Comparison of ENCODE assay signal across 9 cellular contexts in genomic region chr2:157468931-157469708, GRCh38. TPM values are rescaled to one million over a fixed set of nuclear protein-coding genes. Genes with fewer than 3 reads are reported as not detected.
DNase-seq lines count a peak whose midpoint lies in the region; ATAC-seq lines count a peak whose summit lies in the region.
"Had no signal": no experiment of that assay in that cellular context is flagged by ENCODE, and none has a peak within 500 bp of the region (broad histone marks: within the 10 kb centered on the region; RNA-seq: fewer than 3 reads in every experiment).

No MANE protein-coding gene starts in this region.

- H3K27me3 Mint-ChIP-seq in activated T-helper 1 cell treated with anti-CD3 and anti-CD28 coated beads, Interleukin-12 subunit alpha, Interleukin-12 subunit beta, Interleukin-2, Interleukin-4 antibody, amounts not matched to agents 30 ng/mL and 10 ng/mL and 1 ng/mL, durations not matched to agents 14 hours and 24 hours and 36 hours (ENCODE audit: insufficient read depth) = no peaks in the 10 kb centered on the region

- peaks cover 4% of the 10 kb centered on the region for H3K9me3 Mint-ChIP-seq in activated T-helper 1 cell treated with anti-CD3 and anti-CD28 coated beads, Interleukin-12 subunit alpha, Interleukin-12 subunit beta, Interleukin-2, Interleukin-4 antibody, amounts not matched to agents 30 ng/mL and 10 ng/mL and 1 ng/mL, durations not matched to agents 14 hours and 24 hours and 36 hours

- H3K9me3 ChIP-seq in mononuclear cell (ENCODE audit: low read depth, low read length) = no peaks in the 10 kb centered on the region

- peak overlapping the region; percentile 71 for H3K4me3 Mint-ChIP-seq in activated T-helper 1 cell treated with anti-CD3 and anti-CD28 coated beads, Interleukin-12 subunit alpha, Interleukin-12 subunit beta, Interleukin-2, Interleukin-4 antibody, amounts not matched to agents 30 ng/mL and 10 ng/mL and 1 ng/mL, durations not matched to agents 14 hours and 24 hours and 36 hours
- H3K4me3 Mint-ChIP-seq: neural crest cell had no signal

- DNase-seq in GF-D8 (lab: John Stamatoyannopoulos, UW) (peak; percentile 63), GOT3 (lab: John Stamatoyannopoulos, UW) (no peak), DMS 273 (lab: John Stamatoyannopoulos, UW; ENCODE audit: unreplicated experiment) (no peak), OCI-M2 (lab: John Stamatoyannopoulos, UW; ENCODE audit: unreplicated experiment) (no peak)
- no peak for DNase-seq in activated T-helper 1 cell treated with anti-CD3 and anti-CD28 coated beads, Interleukin-12 subunit alpha, Interleukin-12 subunit beta, Interleukin-2, Interleukin-4 antibody, amounts not matched to agents 30 ng/mL and 10 ng/mL and 1 ng/mL, durations not matched to agents 14 hours and 24 hours and 36 hours (ENCODE audit: low spot score)

- peak; percentile 76 for ATAC-seq in GM19468 (IDR thresholded peaks at IDR 0.05; ENCODE audit: extremely low read depth, unreplicated experiment)
- ATAC-seq in HG03565 (IDR thresholded peaks at IDR 0.05; ENCODE audit: unreplicated experiment) = peak; percentile 86

- H3K36me3 Mint-ChIP-seq in activated T-helper 1 cell treated with anti-CD3 and anti-CD28 coated beads, Interleukin-12 subunit alpha, Interleukin-12 subunit beta, Interleukin-2, Interleukin-4 antibody, amounts not matched to agents 30 ng/mL and 10 ng/mL and 1 ng/mL, durations not matched to agents 14 hours and 24 hours and 36 hours (ENCODE audit: low read depth) = peaks cover 23% of the 10 kb centered on the region

- H3K27ac Mint-ChIP-seq in activated T-helper 1 cell treated with anti-CD3 and anti-CD28 coated beads, Interleukin-12 subunit alpha, Interleukin-12 subunit beta, Interleukin-2, Interleukin-4 antibody, amounts not matched to agents 30 ng/mL and 10 ng/mL and 1 ng/mL, durations not matched to agents 14 hours and 24 hours and 36 hours = peak overlapping the region; percentile 97

- H3K4me1 Mint-ChIP-seq in activated T-helper 1 cell treated with anti-CD3 and anti-CD28 coated beads, Interleukin-12 subunit alpha, Interleukin-12 subunit beta, Interleukin-2, Interleukin-4 antibody, amounts not matched to agents 30 ng/mL and 10 ng/mL and 1 ng/mL, durations not matched to agents 14 hours and 24 hours and 36 hours (ENCODE audit: low read depth) = peaks cover 90% of the 10 kb centered on the region
- H3K4me1 Mint-ChIP-seq: neural crest cell had no signal

- H3K4me3 ChIP-seq in mononuclear cell (ENCODE audit: low read length) = peak overlapping the region; percentile 12

- intact Hi-C loops in activated T-helper 1 cell treated with anti-CD3 and anti-CD28 coated beads, Interleukin-12 subunit alpha, Interleukin-12 subunit beta, Interleukin-2, Interleukin-4 antibody, amounts not matched to agents 30 ng/mL and 10 ng/mL and 1 ng/mL, durations not matched to agents 14 hours and 24 hours and 36 hours (cut with micrococcal nuclease) = loop anchor here (1.0 kb wide), 7 partner anchors 8 to 1128 kb away; partner anchors contain the start of gene CYTIP

- peaks cover 35% of the 10 kb centered on the region for H3K4me1 ChIP-seq in mononuclear cell (ENCODE audit: insufficient read depth, low read length)

- no peaks in the 10 kb centered on the region for H3K27me3 ChIP-seq in mononuclear cell (ENCODE audit: insufficient read depth, low read length)

RNA-seq across cellular contexts. Expression of gene CYTIP, which starts 25.2 kb away (rescaled TPM):
- total RNA-seq in activated T-helper 1 cell treated with anti-CD3 and anti-CD28 coated beads, Interleukin-12 subunit alpha, Interleukin-12 subunit beta, Interleukin-2, Interleukin-4 antibody, amounts not matched to agents 30 ng/mL and 10 ng/mL and 1 ng/mL, durations not matched to agents 14 hours and 24 hours and 36 hours = 296 and 302 TPM in 2 replicates
- 766 TPM for total RNA-seq in mononuclear cell
